In the genomic region with DNA sequence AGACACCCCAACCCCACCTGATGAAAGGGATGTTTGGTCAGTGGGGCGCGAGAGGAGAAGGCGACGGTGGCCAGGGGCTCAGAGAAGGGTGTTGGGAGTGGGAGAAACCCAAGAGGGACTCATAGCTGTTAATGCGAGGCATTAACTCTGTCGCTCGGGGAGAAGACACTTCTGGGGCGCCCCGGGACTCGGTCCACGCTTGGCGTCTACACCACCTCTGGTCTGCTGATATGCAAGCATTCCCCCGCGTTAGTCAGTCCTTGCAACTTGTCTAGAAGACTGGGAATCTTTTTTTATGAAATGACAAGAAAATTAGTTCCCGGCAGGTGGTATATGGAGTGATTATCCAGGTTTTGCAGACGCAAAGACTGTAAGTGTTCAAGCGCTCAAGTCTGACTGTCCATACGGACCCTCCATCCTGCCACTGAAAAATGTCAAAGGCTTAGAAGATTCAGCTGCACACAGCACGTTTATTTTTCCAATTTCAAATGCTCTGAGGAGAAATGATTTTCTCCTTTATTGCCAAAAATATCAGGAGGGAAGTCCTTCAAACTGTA, we compare ENCODE assay signal across 21 cellular contexts. TPM values are rescaled to one million over a fixed set of nuclear protein-coding genes. Genes with fewer than 3 reads are reported as not detected.
DNase-seq lines count a peak whose midpoint lies in the region; ATAC-seq, FAIRE-seq and TF ChIP-seq lines count a peak whose summit lies in the region.
"Had no signal": no experiment of that assay in that cellular context is flagged by ENCODE, and none has a peak within 500 bp of the region (broad histone marks: within the 10 kb centered on the region; RNA-seq: fewer than 3 reads in every experiment).

No MANE protein-coding gene starts in this region.

- peaks cover 11% of the 10 kb centered on the region; the same call in 1 of the 2 replicates for H3K27me3 ChIP-seq in H9 (ENCODE audit: insufficient read depth, low read length)
- peaks cover 7 to 20% (median 19%) of the 10 kb centered on the region in 4 experiments for H3K27me3 ChIP-seq in H1 (replicated peaks in 1 of 4; ENCODE audit: control insufficient read depth in 3 of 4, extremely low read depth in 1 of 4, insufficient read depth in 3 of 4, low read length in 3 of 4)

- 54% methylated on average over 12 of the region's 19 CpGs for WGBS in A549 (ENCODE audit: missing lambda C conversion rate)
- WGBS in H9 (ENCODE audit: extremely low coverage, insufficient read length, low lambda C conversion rate) = no CpG with 5 or more reads among the region's 19 CpGs
- 40% methylated on average over 16 of the region's 19 CpGs; no CpG with 5 or more reads in 1 of the 2 experiments for WGBS in H1 (ENCODE audit: extremely low coverage in 1 of 2, insufficient coverage in 1 of 2, insufficient read length in 1 of 2, insufficient replicate concordance in 2 of 2, low coverage in 1 of 2, low lambda C conversion rate in 2 of 2, missing lambda C conversion rate in 1 of 2), 2 experiments

- H3K23ac ChIP-seq in H9 (ENCODE audit: insufficient read length, low read depth, low read length) = no peak overlapping the region
- H3K23ac ChIP-seq in H1 (ENCODE audit: insufficient read length) = no peak overlapping the region

- H3K4me1 Mint-ChIP-seq in H9 = peaks cover 18 to 31% of the 10 kb centered on the region in 2 experiments
- H3K4me1 Mint-ChIP-seq in nephron = no peaks in the 10 kb centered on the region
- H3K4me1 Mint-ChIP-seq: T-cell had no signal

- H4K5ac ChIP-seq in H9 (ENCODE audit: insufficient read length, low read depth, low read length) (no peak overlapping the region), H1 (ENCODE audit: insufficient read length, low read depth, low read length) (no peak overlapping the region)

- H2AFZ ChIP-seq in H9 (ENCODE audit: low read length) (no peak overlapping the region), H1 (ENCODE audit: low read length) (no peak overlapping the region)

- no peak for DNase-seq in A549 (ENCODE audit: low read depth in 1 of 2, low spot score in 1 of 2)
- DNase-seq in H9 = no peak
- DNase-seq in H1 (ENCODE audit: low read depth in 1 of 2, low spot score in 2 of 2) = no peak
- DNase-seq in stimulated activated naive CD8-positive, alpha-beta T cell treated with anti-CD3 and anti-CD28 coated beads, Interleukin-15, Interleukin-2, amounts not matched to agents 100 U/mL and 50 U/mL, for 24 hours = no peak
- DNase-seq in NCI-H2029 (lab: John Stamatoyannopoulos, UW) = no peak
- DNase-seq: activated CD8-positive, alpha-beta T cell treated with anti-CD3 and anti-CD28 coated beads for 36 hours; activated T-cell treated with anti-CD3 and anti-CD28 coated beads, Interleukin-2, amount 50 U/mL, for 72 hours; Caco-2; foreskin keratinocyte; NCI-H1694; T-cell had no signal

- peak overlapping the region; percentile 82 for H3K4me2 ChIP-seq in A549
- peak overlapping the region; percentile 50 for H3K4me2 ChIP-seq in H9 (ENCODE audit: insufficient read depth, insufficient read length, low read length)
- peak overlapping the region; percentile 76 to 83 for H3K4me2 ChIP-seq in H1 (ENCODE audit: insufficient read depth in 1 of 2, low read depth in 2 of 2, low read length in 2 of 2)

- no peak for ATAC-seq in A549
- ATAC-seq in HG03045 (IDR thresholded peaks at IDR 0.05; ENCODE audit: unreplicated experiment) = no peak
- ATAC-seq in stimulated activated naive CD8-positive, alpha-beta T cell treated with anti-CD3 and anti-CD28 coated beads, Interleukin-15, Interleukin-2, amounts not matched to agents 100 U/mL and 50 U/mL, for 24 hours = no peak
- ATAC-seq in HG03354 (IDR thresholded peaks at IDR 0.05; ENCODE audit: poor library complexity, severe bottlenecking, unreplicated experiment) = no peak
- ATAC-seq: activated CD8-positive, alpha-beta T cell treated with anti-CD3 and anti-CD28 coated beads for 36 hours; activated T-cell treated with anti-CD3 and anti-CD28 coated beads, Interleukin-2, amount 50 U/mL, for 72 hours; HepG2; T-cell had no signal

- H3K9ac ChIP-seq in H9 (ENCODE audit: extremely low read depth, insufficient read length, low read length) (no peak overlapping the region), H1 (replicated peaks in 1 of 4; ENCODE audit: extremely low read depth in 1 of 4, low read depth in 3 of 4, low read length in 3 of 4) (no peak overlapping the region)

- POLR2A ChIA-PET in A549 (lab: Yijun Ruan, JAX) = no interaction called here
- POLR2A ChIA-PET in H1 (lab: Charles Lee; ENCODE audit: partially characterized antibody) = no interaction called here

- H3T11ph ChIP-seq in H9 (ENCODE audit: low read length) = no peak overlapping the region

- peaks cover 41% of the 10 kb centered on the region for H3K27me3 Mint-ChIP-seq in H9 (ENCODE audit: low read depth)
- peaks cover 78% of the 10 kb centered on the region for H3K27me3 Mint-ChIP-seq in nephron (ENCODE audit: low read depth)

- H3K79me1 ChIP-seq in H9 (ENCODE audit: insufficient read depth, low read depth, low read length, poor library complexity, severe bottlenecking) (no peaks in the 10 kb centered on the region), H1 (ENCODE audit: low read depth, low read length) (no peaks in the 10 kb centered on the region)

- H3K9me3 Mint-ChIP-seq in H9 = no peaks in the 10 kb centered on the region; a peak in 1 of 5 replicates
- H3K9me3 Mint-ChIP-seq in nephron = no peaks in the 10 kb centered on the region
- H3K9me3 Mint-ChIP-seq: activated CD8-positive, alpha-beta T cell treated with anti-CD3 and anti-CD28 coated beads for 36 hours; activated T-cell treated with anti-CD3 and anti-CD28 coated beads, Interleukin-2, amount 50 U/mL, for 72 hours had no signal

- peak overlapping the region; percentile 58 to 78 for H3K4me3 Mint-ChIP-seq in H9
- H3K4me3 Mint-ChIP-seq in nephron = peak overlapping the region; percentile 29 to 62 (median 61)
- H3K4me3 Mint-ChIP-seq: activated CD8-positive, alpha-beta T cell treated with anti-CD3 and anti-CD28 coated beads for 36 hours; activated T-cell treated with anti-CD3 and anti-CD28 coated beads, Interleukin-2, amount 50 U/mL, for 72 hours; T-cell had no signal

- H3K4me3 ChIP-seq in A549 = peak overlapping the region; percentile 34; the same call in 1 of the 3 replicates
- peak overlapping the region; percentile 43 to 72 (median 50); a peak in 7 of 8 replicates for H3K4me3 ChIP-seq in H1 (ENCODE audit: extremely low read depth in 1 of 4, insufficient read depth in 2 of 4, low read depth in 3 of 4, low read length in 4 of 4)
- H3K4me3 ChIP-seq: HAP-1 had no signal

- no peaks in the 10 kb centered on the region for H3K36me3 ChIP-seq in H1 (ENCODE audit: control insufficient read depth in 2 of 4, insufficient read depth in 4 of 4, low read length in 3 of 4)
- H3K36me3 ChIP-seq: HAP-1 had no signal

- no peak overlapping the region for H3K27ac ChIP-seq in A549
- no peak overlapping the region for H3K27ac ChIP-seq in H9 (ENCODE audit: insufficient read length, low read depth, low read length)
- no peak overlapping the region for H3K27ac ChIP-seq in H1 (ENCODE audit: low read depth, low read length)
- H3K27ac ChIP-seq: foreskin keratinocyte, RWPE1 had no signal

- H4K8ac ChIP-seq in H9 (replicated peaks; ENCODE audit: insufficient read length, low read depth, low read length) (no peak overlapping the region), H1 (ENCODE audit: extremely low read depth, insufficient read depth, low read length) (no peak overlapping the region)

- H3K4ac ChIP-seq in H9 (ENCODE audit: low read depth, low read length) (no peak overlapping the region), H1 (replicated peaks; ENCODE audit: insufficient read length, low read depth, low read length) (no peak overlapping the region)

- H2BK15ac ChIP-seq in H9 (ENCODE audit: low read depth, low read length) = no peak overlapping the region
- H2BK15ac ChIP-seq in H1 (ENCODE audit: low read length) = no peak overlapping the region

- CTCF ChIA-PET in A549 (lab: Yijun Ruan, JAX) = interaction anchor here (0.6 to 1.5 kb wide), 3 partner anchors 20 to 1033 kb away, joined by 3 to 5 read pairs (median 3); no protein-coding TSS in a partner anchor
- CTCF ChIA-PET in H1 (lab: Charles Lee; ENCODE audit: partially characterized antibody) = interaction anchor here (0.5 to 1.7 kb wide), 15 partner anchors 16 to 340 kb away, joined by 3 to 10 read pairs (median 3); no protein-coding TSS in a partner anchor

- FAIRE-seq in A549 (lab: Jason Lieb, UNC) (no peak), H1 (lab: Jason Lieb, UNC) (no peak)
- FAIRE-seq: endometrium, HepG2 had no signal

- TF ChIP-seq RAD21 in A549 (conservative IDR thresholded peaks at IDR 0.05 in 1 of 2, IDR thresholded peaks at IDR 0.05 in 1 of 2) (no peak), H1 (IDR thresholded peaks at IDR 0.05 in 1 of 2, conservative IDR thresholded peaks at IDR 0.05 in 1 of 2; ENCODE audit: low read depth in 2 of 2, low read length in 2 of 2) (no peak)

- H2BK12ac ChIP-seq in H9 (ENCODE audit: insufficient read length, low read depth, low read length) (no peak overlapping the region), H1 (ENCODE audit: low read depth, low read length) (no peak overlapping the region)

- H3K36me3 Mint-ChIP-seq in H9 (ENCODE audit: insufficient read depth in 1 of 3, low read depth in 3 of 3) = no peaks in the 10 kb centered on the region
- no peaks in the 10 kb centered on the region for H3K36me3 Mint-ChIP-seq in nephron (ENCODE audit: low read depth)
- H3K36me3 Mint-ChIP-seq: T-cell had no signal

- H3K23me2 ChIP-seq in H9 (ENCODE audit: insufficient read length, low read depth, low read length, poor library complexity, severe bottlenecking) = peaks cover 3% of the 10 kb centered on the region
- H3K23me2 ChIP-seq in H1 (ENCODE audit: low read depth, low read length) = peaks cover 10% of the 10 kb centered on the region; the same call in 1 of the 2 replicates

- TF ChIP-seq EP300 in A549 (IDR thresholded peaks at IDR 0.05) (no peak), H1 (IDR thresholded peaks at IDR 0.05; ENCODE audit: borderline replicate concordance in 1 of 2, low read depth in 2 of 2, low read length in 2 of 2) (no peak)

- no peak overlapping the region for H3K56ac ChIP-seq in H9 (ENCODE audit: insufficient read length, low read depth, low read length)
- no peak overlapping the region for H3K56ac ChIP-seq in H1 (replicated peaks; ENCODE audit: insufficient read length, low read depth, low read length)

- no peak for TF ChIP-seq POLR2A in A549 (IDR thresholded peaks at IDR 0.05; ENCODE audit: low read length)
- TF ChIP-seq POLR2A in H1 (IDR thresholded peaks at IDR 0.05; ENCODE audit: control extremely low read depth in 1 of 2, low read depth in 2 of 2, low read length in 2 of 2) = no peak

- H3K14ac ChIP-seq in H9 (ENCODE audit: insufficient read depth, low read length) (no peak overlapping the region), H1 (ENCODE audit: insufficient read length) (no peak overlapping the region)

- H3K79me2 ChIP-seq in H9 (ENCODE audit: insufficient read depth, low read length) = no peaks in the 10 kb centered on the region
- H3K79me2 ChIP-seq in H1 (ENCODE audit: control insufficient read depth in 1 of 2, insufficient read depth in 2 of 2, low read length in 2 of 2) = no peaks in the 10 kb centered on the region

- no peak overlapping the region for H3K18ac ChIP-seq in H9 (ENCODE audit: insufficient read length, low read depth, low read length)
- peak overlapping the region; percentile 13; the same call in 1 of the 2 replicates for H3K18ac ChIP-seq in H1 (ENCODE audit: extremely low read depth, low read length)

- H3K4me1 ChIP-seq in A549 (no peaks in the 10 kb centered on the region; the same call in 2 of the 3 replicates), H9 (ENCODE audit: insufficient read depth, low read length) (no peaks in the 10 kb centered on the region), H1 (replicated peaks in 1 of 4; ENCODE audit: control insufficient read depth in 3 of 4, insufficient read depth in 4 of 4, low read length in 3 of 4) (peaks cover 0 to 7% (median 3%) of the 10 kb centered on the region in 4 experiments; a peak in 5 of 7 replicates)
- H3K4me1 ChIP-seq: Caco-2, foreskin keratinocyte had no signal

- H2BK5ac ChIP-seq in H9 (ENCODE audit: insufficient read length, low read length) (no peak overlapping the region), H1 (ENCODE audit: low read depth, low read length) (no peak overlapping the region)

- no peak overlapping the region for H2AK5ac ChIP-seq in H9 (ENCODE audit: insufficient read length, low read length)
- H2AK5ac ChIP-seq in H1 (ENCODE audit: low read depth, low read length) = no peak overlapping the region

- no peak for TF ChIP-seq CTCF in A549 (IDR thresholded peaks at IDR 0.05)
- TF ChIP-seq CTCF in H9 (conservative IDR thresholded peaks at IDR 0.05) = no peak
- no peak for TF ChIP-seq CTCF in H1 (IDR thresholded peaks at IDR 0.05; ENCODE audit: control extremely low read depth in 1 of 3, insufficient read depth in 1 of 3, low read depth in 1 of 3, low read length in 3 of 3)
- TF ChIP-seq CTCF in nephron (IDR thresholded peaks at IDR 0.05; ENCODE audit: unreplicated experiment in 3 of 3) = no peak

- no peaks in the 10 kb centered on the region for H4K20me1 ChIP-seq in H9 (ENCODE audit: control insufficient read depth, insufficient read depth, insufficient read length)
- H4K20me1 ChIP-seq in H1 (replicated peaks in 1 of 2; ENCODE audit: control insufficient read depth in 1 of 2, insufficient read depth in 2 of 2, low read length in 2 of 2) = no peaks in the 10 kb centered on the region

- H3K27ac Mint-ChIP-seq in H9 = no peak overlapping the region
- H3K27ac Mint-ChIP-seq in nephron = no peak overlapping the region
- H3K27ac Mint-ChIP-seq: activated CD8-positive, alpha-beta T cell treated with anti-CD3 and anti-CD28 coated beads for 36 hours; activated T-cell treated with anti-CD3 and anti-CD28 coated beads, Interleukin-2, amount 50 U/mL, for 72 hours; T-cell had no signal

- no peak overlapping the region for H4K91ac ChIP-seq in H9 (ENCODE audit: insufficient read length, low read depth, low read length)
- H4K91ac ChIP-seq in H1 (replicated peaks; ENCODE audit: insufficient read length, low read length) = no peak overlapping the region

- H2BK20ac ChIP-seq in H9 (ENCODE audit: low read depth, low read length, poor library complexity, severe bottlenecking) = no peak overlapping the region
- no peak overlapping the region for H2BK20ac ChIP-seq in H1 (ENCODE audit: low read length)

- H2BK120ac ChIP-seq in H9 (ENCODE audit: low read depth, low read length, poor library complexity, severe bottlenecking) = no peak overlapping the region
- H2BK120ac ChIP-seq in H1 (replicated peaks; ENCODE audit: low read depth, low read length) = no peak overlapping the region

- no peaks in the 10 kb centered on the region for H3K9me3 ChIP-seq in A549
- H3K9me3 ChIP-seq in H9 (ENCODE audit: control insufficient read depth, low read depth, low read length) = no peaks in the 10 kb centered on the region
- H3K9me3 ChIP-seq in H1 (ENCODE audit: insufficient read depth in 2 of 2, low read depth in 1 of 2, low read length in 1 of 2) = no peaks in the 10 kb centered on the region
- H3K9me3 ChIP-seq: Caco-2, HAP-1 had no signal

RNA-seq across cellular contexts. Expression of gene SLC35F4, which starts 0.4 kb away (rescaled TPM):
- polyA plus RNA-seq in A549 (2011; rRNA removed) = not detected in 2 replicates
- polyA plus RNA-seq in A549 (2012; cell fraction: cytosol; rRNA removed) = not detected in 2 replicates
- polyA plus RNA-seq in A549 (2012; cell fraction: nucleus; rRNA removed) = not detected in 2 replicates
- not detected in 3 replicates for polyA plus RNA-seq in A549 (2017; fragmentation: RNase III; extraction: RNeasy Plus Mini Kit Qiagen cat#74134 plus additional on column Dnase treatment)
- polyA minus RNA-seq in A549 (2011; rRNA and poly(A)+ RNA removed) = not detected in 2 replicates
- not detected in 2 replicates for total RNA-seq in H9 (2021)
- not detected in 2 replicates for total RNA-seq in H1 (2021; fragmentation: NEBNext Ultra II Directional; extraction: Animal tissue kit (Norgen Biotek cat#: 25700))
- polyA plus RNA-seq in H1 (2011; rRNA removed) = not detected in 2 replicates
- polyA plus RNA-seq in H1 (2011; cell fraction: cytosol; rRNA removed) = not detected
- 0.19 TPM for polyA plus RNA-seq in H1 (2011; cell fraction: nucleus; rRNA removed)
- not detected in 4 replicates for polyA plus RNA-seq in H1 (2012, experiment 1 of 2)
- not detected for polyA plus RNA-seq in H1 (2012, experiment 2 of 2)
- polyA plus RNA-seq in H1 (2013, experiment 1 of 2) = not detected
- polyA plus RNA-seq in H1 (2013, experiment 2 of 2) = 0.04 TPM
- polyA minus RNA-seq in H1 (2011; rRNA and poly(A)+ RNA removed) = 0.13 TPM in 1 of 2 replicates, not detected in the other
- polyA minus RNA-seq in H1 (2011; cell fraction: cytosol; rRNA and poly(A)+ RNA removed) = not detected
- polyA minus RNA-seq in H1 (2011; cell fraction: nucleus; rRNA and poly(A)+ RNA removed) = not detected
- total RNA-seq: activated CD8-positive, alpha-beta T cell treated with anti-CD3 and anti-CD28 coated beads for 36 hours; activated T-cell treated with anti-CD3 and anti-CD28 coated beads, Interleukin-2, amount 50 U/mL, for 72 hours; Caco-2; cardiac septum; foreskin keratinocyte; HepG2; M059J; sciatic nerve; T-cell had no signal
- polyA plus RNA-seq: foreskin keratinocyte, HepG2 had no signal
